1 cellular context compared by ENCODE assay signal in genomic region chr5:75363726-75364495, GRCh38.
TF ChIP-seq lines count a peak whose summit lies in the region.

No MANE protein-coding gene starts in this region.

TF ChIP-seq in K562, 482 proteins besides CTCF, POLR2A, EP300 and RAD21:
- TF ChIP-seq AFF4 (CRISPR knock-in tag; IDR thresholded peaks at IDR 0.05) = no peak
- TF ChIP-seq MAFF (IDR thresholded peaks at IDR 0.05; ENCODE audit: low read length) = no peak
- TF ChIP-seq MXD1 (CRISPR knock-in tag; IDR thresholded peaks at IDR 0.05; ENCODE audit: borderline replicate concordance, poor library complexity, severe bottlenecking) = no peak
- peak; percentile 59 for TF ChIP-seq E2F8 (IDR thresholded peaks at IDR 0.05; ENCODE audit: low read depth, partially characterized antibody)
- no peak for TF ChIP-seq ZNF584 (CRISPR knock-in tag; IDR thresholded peaks at IDR 0.05; ENCODE audit: low read depth)
- peak; percentile 49; the same call in 1 of the 2 replicates for TF ChIP-seq MYNN (IDR thresholded peaks at IDR 0.05)
- no peak for TF ChIP-seq MYNN (CRISPR knock-in tag; IDR thresholded peaks at IDR 0.05)
- TF ChIP-seq SUPT5H (IDR thresholded peaks at IDR 0.05) = peak; percentile 65
- TF ChIP-seq POLR2B (IDR thresholded peaks at IDR 0.05; ENCODE audit: low read depth, partially characterized antibody) = peak; percentile 67
- no peak for TF ChIP-seq ZNF785 (CRISPR knock-in tag; IDR thresholded peaks at IDR 0.05)
- TF ChIP-seq, protein P1, sequence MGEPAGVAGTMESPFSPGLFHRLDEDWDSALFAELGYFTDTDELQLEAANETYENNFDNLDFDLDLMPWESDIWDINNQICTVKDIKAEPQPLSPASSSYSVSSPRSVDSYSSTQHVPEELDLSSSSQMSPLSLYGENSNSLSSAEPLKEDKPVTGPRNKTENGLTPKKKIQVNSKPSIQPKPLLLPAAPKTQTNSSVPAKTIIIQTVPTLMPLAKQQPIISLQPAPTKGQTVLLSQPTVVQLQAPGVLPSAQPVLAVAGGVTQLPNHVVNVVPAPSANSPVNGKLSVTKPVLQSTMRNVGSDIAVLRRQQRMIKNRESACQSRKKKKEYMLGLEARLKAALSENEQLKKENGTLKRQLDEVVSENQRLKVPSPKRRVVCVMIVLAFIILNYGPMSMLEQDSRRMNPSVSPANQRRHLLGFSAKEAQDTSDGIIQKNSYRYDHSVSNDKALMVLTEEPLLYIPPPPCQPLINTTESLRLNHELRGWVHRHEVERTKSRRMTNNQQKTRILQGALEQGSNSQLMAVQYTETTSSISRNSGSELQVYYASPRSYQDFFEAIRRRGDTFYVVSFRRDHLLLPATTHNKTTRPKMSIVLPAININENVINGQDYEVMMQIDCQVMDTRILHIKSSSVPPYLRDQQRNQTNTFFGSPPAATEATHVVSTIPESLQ (CRISPR knock-in tag; IDR thresholded peaks at IDR 0.05) = no peak
- 0 out of 2 replicates have a peak, but pooled peaks have one; percentile 9 for TF ChIP-seq NCOR1 (IDR thresholded peaks at IDR 0.05)
- 0 out of 2 replicates have a peak, but pooled peaks have one; percentile 20 for TF ChIP-seq THRB (CRISPR knock-in tag; conservative IDR thresholded peaks at IDR 0.05)
- TF ChIP-seq ZBTB40 (IDR thresholded peaks at IDR 0.05) = peak; percentile 41; the same call in 1 of the 2 replicates
- no peak for TF ChIP-seq ZBTB40 (CRISPR knock-in tag; IDR thresholded peaks at IDR 0.05)
- no peak for TF ChIP-seq NR3C1 (CRISPR knock-in tag; IDR thresholded peaks at IDR 0.05)
- TF ChIP-seq SP2 (IDR thresholded peaks at IDR 0.05; ENCODE audit: extremely low read depth, low read depth, low read length, poor library complexity, severe bottlenecking) = no peak
- no peak for TF ChIP-seq NFE2L1 (tag; IDR thresholded peaks at IDR 0.05; ENCODE audit: borderline replicate concordance, low read depth)
- no peak for TF ChIP-seq ETS2 (tag; IDR thresholded peaks at IDR 0.05; ENCODE audit: borderline replicate concordance, poor library complexity, severe bottlenecking)
- no peak for TF ChIP-seq CTBP1 (IDR thresholded peaks at IDR 0.05; ENCODE audit: borderline replicate concordance)
- peak; percentile 28 for TF ChIP-seq NFIC (IDR thresholded peaks at IDR 0.05)
